ENCODE assay signal across 6 cellular contexts in the genomic region with DNA sequence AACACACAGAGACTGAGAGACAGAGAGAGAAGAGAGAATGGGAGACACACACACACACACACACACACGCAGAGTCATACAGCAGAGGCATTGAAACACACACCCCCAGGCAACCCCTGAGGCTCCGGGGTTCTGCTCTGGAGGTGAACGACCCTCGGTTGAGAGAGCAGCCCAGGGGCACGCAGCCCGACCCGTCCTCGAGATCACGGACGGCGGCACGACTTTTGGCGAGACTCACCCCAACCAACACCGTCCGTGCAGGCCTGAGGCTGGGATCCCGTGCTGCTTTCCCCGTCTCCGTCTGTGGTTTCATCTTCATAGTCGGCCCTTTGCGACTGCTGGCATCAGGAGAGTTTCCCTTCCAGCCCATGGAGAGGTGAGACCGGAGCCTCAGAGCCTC.
DNase-seq lines count a peak whose midpoint lies in the region; ATAC-seq, FAIRE-seq and TF ChIP-seq lines count a peak whose summit lies in the region.
"Not testable (repeated sequence)": the region's sequence is repeated elsewhere in the genome, so short reads cannot be mapped to it uniquely, and the experiment has no call there.

No MANE protein-coding gene starts in this region.

- peak overlapping the region; percentile 77 for H3K4me2 ChIP-seq in K562 (ENCODE audit: insufficient read depth, low read length)

- TF ChIP-seq POLR2A in NB4 (IDR thresholded peaks at IDR 0.05; ENCODE audit: extremely low read depth, insufficient read length); K562 (conservative IDR thresholded peaks at IDR 0.05): not testable (repeated sequence)

- H3K4me3 Mint-ChIP-seq in natural killer cell treated with Interleukin-12 subunit alpha and Interleukin-12 subunit beta and Interleukin-15 and Interleukin-18, amount 100 ng/mL, for 72 hours: not testable (repeated sequence)

- not testable (repeated sequence) for ATAC-seq in RWPE2 (ENCODE audit: low read depth); K562; natural killer cell treated with Interleukin-12 subunit alpha and Interleukin-12 subunit beta and Interleukin-15 and Interleukin-18, amount 100 ng/mL, for 72 hours

- 40% methylated on average over 20 of the region's 21 CpGs for WGBS in K562 (ENCODE audit: insufficient coverage, low coverage, missing lambda C conversion rate)

- not testable (repeated sequence) for H3K27me3 ChIP-seq in RWPE2 (ENCODE audit: insufficient read depth, poor library complexity, severe bottlenecking); K562 (ENCODE audit: control insufficient read depth in 2 of 2, insufficient read depth in 2 of 2, low read length in 2 of 2)

- peak; percentile 19 for DNase-seq in NB4 (ENCODE audit: low read depth)
- peak; percentile 77 for DNase-seq in RWPE2 (ENCODE audit: low spot score)
- not testable (repeated sequence) for DNase-seq in K562 (ENCODE audit: extremely low read depth in 1 of 4, low spot score in 3 of 4)
- DNase-seq in islet precursor cell: peak; percentile 55
- peak; percentile 65 for DNase-seq in natural killer cell treated with Interleukin-12 subunit alpha and Interleukin-12 subunit beta and Interleukin-15 and Interleukin-18, amount 100 ng/mL, for 72 hours (ENCODE audit: low spot score)
- DNase-seq in posterior vena cava (ENCODE audit: low spot score): peak; percentile 83

- not testable (repeated sequence) for H3K27ac Mint-ChIP-seq in natural killer cell treated with Interleukin-12 subunit alpha and Interleukin-12 subunit beta and Interleukin-15 and Interleukin-18, amount 100 ng/mL, for 72 hours

- H3K27me3 Mint-ChIP-seq in natural killer cell treated with Interleukin-12 subunit alpha and Interleukin-12 subunit beta and Interleukin-15 and Interleukin-18, amount 100 ng/mL, for 72 hours: not testable (repeated sequence)

- not testable (repeated sequence) for FAIRE-seq in K562 (lab: Jason Lieb, UNC)

- in situ Hi-C loops in K562 (cut with MboI): not testable (repeated sequence)

- TSS peak; percentile 30 for BruUV-seq in K562 (replicated peaks; lab: Mats Ljungman, UMichigan)

- not testable (repeated sequence) for H3K79me2 ChIP-seq in K562 (ENCODE audit: control insufficient read depth, insufficient read depth, low read length)

- H3K36me3 Mint-ChIP-seq in natural killer cell treated with Interleukin-12 subunit alpha and Interleukin-12 subunit beta and Interleukin-15 and Interleukin-18, amount 100 ng/mL, for 72 hours: peaks cover 26% of the 10 kb centered on the region

- peaks cover 17% of the 10 kb centered on the region for H3K9me3 ChIP-seq in RWPE2 (ENCODE audit: severe bottlenecking)
- not testable (repeated sequence) for H3K9me3 ChIP-seq in K562 (replicated peaks; ENCODE audit: control insufficient read depth, insufficient read depth, low read depth, low read length)

- H3K9ac ChIP-seq in K562 (ENCODE audit: insufficient read depth in 1 of 2, low read depth in 2 of 2, low read length in 2 of 2): peak overlapping the region; percentile 42 to 81

- CTCF ChIA-PET in K562 (lab: Yijun Ruan, JAX; ENCODE audit: low intra/inter-chr PET ratio): not testable (repeated sequence)

- H3K4me1 Mint-ChIP-seq in natural killer cell treated with Interleukin-12 subunit alpha and Interleukin-12 subunit beta and Interleukin-15 and Interleukin-18, amount 100 ng/mL, for 72 hours (ENCODE audit: low read depth in 2 of 2): not testable (repeated sequence)

- not testable (repeated sequence) for H3K27ac ChIP-seq in RWPE2 (ENCODE audit: poor library complexity, severe bottlenecking); K562 (ENCODE audit: extremely low read depth, low read depth, low read length)

- TF ChIP-seq EP300 in K562 (IDR thresholded peaks at IDR 0.05; ENCODE audit: low read length): not testable (repeated sequence)

- H2AFZ ChIP-seq in K562 (ENCODE audit: low read depth, low read length): peak overlapping the region; percentile 84

- not testable (repeated sequence) for H3K4me1 ChIP-seq in RWPE2 (ENCODE audit: insufficient read depth, poor library complexity, severe bottlenecking)
- H3K4me1 ChIP-seq in K562 (replicated peaks in 1 of 2; ENCODE audit: control insufficient read depth in 2 of 2, insufficient read depth in 2 of 2, low read length in 2 of 2): peaks cover 3 to 26% of the 10 kb centered on the region in 2 experiments; a peak in 3 of 5 replicates

- intact Hi-C loops in K562 (cut with micrococcal nuclease); posterior vena cava (cut with DNase I): not testable (repeated sequence)

- H3K9me1 ChIP-seq in K562 (ENCODE audit: control insufficient read depth, insufficient read depth, low read length): not testable (repeated sequence)

- H3K4me3 ChIP-seq in NB4 (ENCODE audit: low read depth, low read length): peak overlapping the region; percentile 63
- not testable (repeated sequence) for H3K4me3 ChIP-seq in RWPE2 (ENCODE audit: severe bottlenecking)
- peak overlapping the region; percentile 43 for H3K4me3 ChIP-seq in K562

- TF ChIP-seq CTCF in NB4 (IDR thresholded peaks at IDR 0.05; ENCODE audit: low read depth, low read length); RWPE2 (IDR thresholded peaks at IDR 0.05; ENCODE audit: poor library complexity, severe bottlenecking); K562 (IDR thresholded peaks at IDR 0.05 in 2 of 3, conservative IDR thresholded peaks at IDR 0.05 in 1 of 3; ENCODE audit: insufficient read depth in 2 of 3, low read depth in 1 of 3, low read length in 3 of 3): not testable (repeated sequence)

- not testable (repeated sequence) for H3K36me3 ChIP-seq in RWPE2 (ENCODE audit: low read depth); K562 (ENCODE audit: control insufficient read depth, insufficient read depth, low read length)

- not testable (repeated sequence) for TF ChIP-seq RAD21 in K562 (CRISPR knock-in tag; conservative IDR thresholded peaks at IDR 0.05 in 1 of 2, IDR thresholded peaks at IDR 0.05 in 1 of 2)

- POLR2A ChIA-PET in K562 (lab: Yijun Ruan, JAX): not testable (repeated sequence)

- H4K20me1 ChIP-seq in K562 (replicated peaks; ENCODE audit: control insufficient read depth, insufficient read depth, low read length): not testable (repeated sequence)

- peaks cover 18% of the 10 kb centered on the region for H3K9me3 Mint-ChIP-seq in natural killer cell treated with Interleukin-12 subunit alpha and Interleukin-12 subunit beta and Interleukin-15 and Interleukin-18, amount 100 ng/mL, for 72 hours

TF ChIP-seq in K562, 482 proteins besides CTCF, POLR2A, EP300 and RAD21:
- peak; percentile 29 for TF ChIP-seq KDM5B (IDR thresholded peaks at IDR 0.05; ENCODE audit: insufficient replicate concordance, low read depth, low read length)
